ENCODE assay signal across 8 cellular contexts in genomic region chr16:3175157-3176153, GRCh38. TPM values are rescaled to one million over a fixed set of nuclear protein-coding genes. Genes with fewer than 3 reads are reported as not detected.
DNase-seq lines count a peak whose midpoint lies in the region; ATAC-seq and TF ChIP-seq lines count a peak whose summit lies in the region.

No MANE protein-coding gene starts in this region.

- no peaks in the 10 kb centered on the region for H3F3A ChIP-seq in DOHH2 (ENCODE audit: control insufficient read depth, insufficient read depth)

- ATAC-seq in lower lobe of right lung (no peak), HG02763 (IDR thresholded peaks at IDR 0.05; ENCODE audit: unreplicated experiment) (no peak)

- H3K9me2 ChIP-seq in DOHH2 (replicated peaks; ENCODE audit: control insufficient read depth, low read length), result no peaks in the 10 kb centered on the region

- H3K27me3 Mint-ChIP-seq in IgD-negative memory B cell, result peaks cover 67% of the 10 kb centered on the region
- H3K27me3 Mint-ChIP-seq in activated naive CD4-positive, alpha-beta T cell treated with anti-CD3 and anti-CD28 coated beads for 36 hours (ENCODE audit: low read depth), result peaks cover 60% of the 10 kb centered on the region

- CTCF ChIA-PET in activated naive CD4-positive, alpha-beta T cell treated with anti-CD3 and anti-CD28 coated beads for 36 hours (lab: Charles Lee), result interaction anchor here (0.6 kb wide), 1 partner anchor 13 kb away, joined by 5 read pairs; no protein-coding TSS in a partner anchor

- peaks cover 0 to 10% (median 0%) of the 10 kb centered on the region in 3 donors for H3K9me3 Mint-ChIP-seq in IgD-negative memory B cell
- H3K9me3 Mint-ChIP-seq in activated naive CD4-positive, alpha-beta T cell treated with anti-CD3 and anti-CD28 coated beads for 36 hours, result no peaks in the 10 kb centered on the region

- H3K9me3 ChIP-seq in DOHH2 (ENCODE audit: control insufficient read depth, insufficient read depth, low read length), result no peaks in the 10 kb centered on the region
- no peaks in the 10 kb centered on the region for H3K9me3 ChIP-seq in lower lobe of right lung

- H3K27ac ChIP-seq in DOHH2 (ENCODE audit: low read depth, low read length) (no peak overlapping the region), lower lobe of right lung (no peak overlapping the region)

- peak overlapping the region; percentile 63 to 86 (median 84) for H3K27ac Mint-ChIP-seq in IgD-negative memory B cell
- peak overlapping the region; percentile 30 for H3K27ac Mint-ChIP-seq in activated naive CD4-positive, alpha-beta T cell treated with anti-CD3 and anti-CD28 coated beads for 36 hours

- H3K79me2 ChIP-seq in DOHH2 (ENCODE audit: control insufficient read depth, low read length), result no peaks in the 10 kb centered on the region

- no peaks in the 10 kb centered on the region for H4K20me1 ChIP-seq in DOHH2 (ENCODE audit: control insufficient read depth, insufficient read depth, low read depth, low read length)

- H3K27me3 ChIP-seq in DOHH2 (ENCODE audit: control insufficient read depth, low read length) (peaks cover 43% of the 10 kb centered on the region), lower lobe of right lung (ENCODE audit: low read depth) (peaks cover 100% of the 10 kb centered on the region)

- H3K4me3 ChIP-seq in DOHH2 (ENCODE audit: low read length) (no peak overlapping the region), lower lobe of right lung (no peak overlapping the region)

- H3K4me1 ChIP-seq in DOHH2 (ENCODE audit: control insufficient read depth, low read length), result peaks cover 39% of the 10 kb centered on the region
- H3K4me1 ChIP-seq in lower lobe of right lung, result peaks cover 16% of the 10 kb centered on the region

- H3K36me3 ChIP-seq in DOHH2 (ENCODE audit: control insufficient read depth, low read length), result no peaks in the 10 kb centered on the region
- H3K36me3 ChIP-seq in lower lobe of right lung, result no peaks in the 10 kb centered on the region

- DNase-seq in activated naive CD4-positive, alpha-beta T cell treated with anti-CD3 and anti-CD28 coated beads for 36 hours, result peak; percentile 70
- DNase-seq in lower lobe of right lung, result peak; percentile 45
- no peak for DNase-seq in putamen (ENCODE audit: low spot score)
- no peak for DNase-seq in amygdala (lab: John Stamatoyannopoulos, UW)
- DNase-seq in NCI-H2029 (lab: John Stamatoyannopoulos, UW), result no peak

- H3K4me3 Mint-ChIP-seq in IgD-negative memory B cell, result peak overlapping the region; percentile 12 to 62 (median 54)
- H3K4me3 Mint-ChIP-seq in activated naive CD4-positive, alpha-beta T cell treated with anti-CD3 and anti-CD28 coated beads for 36 hours, result peak overlapping the region; percentile 29

- H3K4me1 Mint-ChIP-seq in IgD-negative memory B cell, result peaks cover 12 to 22% (median 18%) of the 10 kb centered on the region in 3 donors
- peaks cover 39% of the 10 kb centered on the region for H3K4me1 Mint-ChIP-seq in activated naive CD4-positive, alpha-beta T cell treated with anti-CD3 and anti-CD28 coated beads for 36 hours (ENCODE audit: low read depth)

- H3K4me2 ChIP-seq in DOHH2 (ENCODE audit: low read length), result peak overlapping the region; percentile 33

- intact Hi-C loops in activated naive CD4-positive, alpha-beta T cell treated with anti-CD3 and anti-CD28 coated beads for 36 hours (cut with micrococcal nuclease), result no loop called here
- intact Hi-C loops in lower lobe of right lung (cut with DNase I), result no loop called here

- TF ChIP-seq CTCF in DOHH2 (IDR thresholded peaks at IDR 0.05; ENCODE audit: low read depth, low read length, poor library complexity, severe bottlenecking), result no peak
- no peak for TF ChIP-seq CTCF in lower lobe of right lung (IDR thresholded peaks at IDR 0.05)

- peaks cover 2% of the 10 kb centered on the region for H3K36me3 Mint-ChIP-seq in IgD-negative memory B cell
- H3K36me3 Mint-ChIP-seq in activated naive CD4-positive, alpha-beta T cell treated with anti-CD3 and anti-CD28 coated beads for 36 hours (ENCODE audit: low read depth), result no peaks in the 10 kb centered on the region

RNA-seq across cellular contexts. Expression of gene OR1F1, which starts 12.5 kb away (rescaled TPM):
- not detected for polyA plus RNA-seq in IgD-negative memory B cell
- total RNA-seq in activated naive CD4-positive, alpha-beta T cell treated with anti-CD3 and anti-CD28 coated beads for 36 hours, result not detected
- total RNA-seq in lower lobe of right lung, result not detected

RNA-seq across cellular contexts. Expression of gene ZNF213, which starts 40.6 kb away (rescaled TPM):
- 1.9 TPM for polyA plus RNA-seq in IgD-negative memory B cell
- 1 to 10 TPM; 6.1 to 6.5 TPM for total RNA-seq in activated naive CD4-positive, alpha-beta T cell treated with anti-CD3 and anti-CD28 coated beads for 36 hours
- total RNA-seq in lower lobe of right lung, result 10.2 TPM

RNA-seq across cellular contexts. Expression of gene ZNF200, which starts 59.5 kb away (rescaled TPM):
- polyA plus RNA-seq in IgD-negative memory B cell, result 8.3 TPM
- total RNA-seq in activated naive CD4-positive, alpha-beta T cell treated with anti-CD3 and anti-CD28 coated beads for 36 hours, result 10 to 100 TPM in 1 of 2 experiments, 1 to 10 TPM in 1; 9.7 to 10.1 TPM
- 12.0 TPM for total RNA-seq in lower lobe of right lung

Comparison
In these comparisons a context has a peak if more than half of its experiments do, and no peak if none do; other contexts are left out.
1. DNase-seq: peak in activated naive CD4-positive, alpha-beta T cell treated with anti-CD3 and anti-CD28 coated beads for 36 hours (single experiment) and lower lobe of right lung (single experiment); none in putamen (single experiment), amygdala (0 of 56) and NCI-H2029 (single experiment).